16 cellular contexts compared by ENCODE assay signal in genomic region chr10:2120781-2121180, GRCh38.
"Had no signal": no experiment of that assay in that cellular context is flagged by ENCODE, and none has a peak within 500 bp of the region (broad histone marks: within the 10 kb centered on the region; RNA-seq: fewer than 3 reads in every experiment).

No MANE protein-coding gene starts in this region.

- H3K27ac Mint-ChIP-seq: activated naive CD4-positive, alpha-beta T cell treated with anti-CD3 and anti-CD28 coated beads, Interleukin-2, amount 10 ng/mL, durations not matched to agents 7 days and 5 days; naive thymus-derived CD8-positive, alpha-beta T cell; T-helper 1 cell treated with Interleukin-12 subunit alpha and Interleukin-12 subunit beta and Interleukin-4 antibody, amounts not matched to agents 30 μg/mL and 1 μg/mL, for 36 hours had no signal

- H3K36me3 Mint-ChIP-seq: activated naive CD4-positive, alpha-beta T cell treated with anti-CD3 and anti-CD28 coated beads, Interleukin-2, amount 10 ng/mL, durations not matched to agents 7 days and 5 days; naive thymus-derived CD8-positive, alpha-beta T cell had no signal

- H3K27me3 Mint-ChIP-seq: activated naive CD4-positive, alpha-beta T cell treated with anti-CD3 and anti-CD28 coated beads, Interleukin-2, amount 10 ng/mL, durations not matched to agents 7 days and 5 days had no signal

- H3K4me3 ChIP-seq: ascending aorta, gastroesophageal sphincter, heart left ventricle, tibial artery had no signal

- H3K9me3 Mint-ChIP-seq: activated naive CD4-positive, alpha-beta T cell treated with anti-CD3 and anti-CD28 coated beads, Interleukin-2, amount 10 ng/mL, durations not matched to agents 7 days and 5 days; activated T-cell treated with anti-CD3 and anti-CD28 coated beads, Interleukin-2, amount 50 U/mL, for 4 hours; naive thymus-derived CD8-positive, alpha-beta T cell; T-helper 1 cell treated with Interleukin-12 subunit alpha and Interleukin-12 subunit beta and Interleukin-4 antibody, amounts not matched to agents 30 μg/mL and 1 μg/mL, for 36 hours had no signal

- H3K27me3 ChIP-seq: ascending aorta, tibial artery had no signal

- H3K4me3 Mint-ChIP-seq: activated naive CD4-positive, alpha-beta T cell treated with anti-CD3 and anti-CD28 coated beads, Interleukin-2, amount 10 ng/mL, durations not matched to agents 7 days and 5 days; activated T-cell treated with anti-CD3 and anti-CD28 coated beads, Interleukin-2, amount 50 U/mL, for 4 hours; naive thymus-derived CD8-positive, alpha-beta T cell; T-helper 1 cell treated with Interleukin-12 subunit alpha and Interleukin-12 subunit beta and Interleukin-4 antibody, amounts not matched to agents 30 μg/mL and 1 μg/mL, for 36 hours had no signal

- H3K4me1 Mint-ChIP-seq: activated naive CD4-positive, alpha-beta T cell treated with anti-CD3 and anti-CD28 coated beads, Interleukin-2, amount 10 ng/mL, durations not matched to agents 7 days and 5 days; naive thymus-derived CD8-positive, alpha-beta T cell had no signal

- H3K9me3 ChIP-seq: ascending aorta had no signal

- ATAC-seq: activated CD4-positive, CD25-positive, alpha-beta regulatory T cell treated with anti-CD3 and anti-CD28 coated beads, Interleukin-2, amount 50 U/mL, for 24 hours; activated T-cell treated with anti-CD3 and anti-CD28 coated beads, Interleukin-2, amount 50 U/mL, for 4 hours; gastroesophageal sphincter; heart left ventricle; naive thymus-derived CD8-positive, alpha-beta T cell had no signal

- H3K36me3 ChIP-seq: ascending aorta, gastroesophageal sphincter, heart left ventricle, tibial artery had no signal

- H3K27ac ChIP-seq: ascending aorta, gastroesophageal sphincter, heart left ventricle, tibial artery had no signal

- H3K4me1 ChIP-seq: ascending aorta, gastroesophageal sphincter, heart left ventricle, tibial artery had no signal

- DNase-seq: activated CD4-positive, alpha-beta T cell treated with anti-CD3 and anti-CD28 coated beads, Interleukin-2, amount 50 U/mL, for 1 hour; activated CD8-positive, alpha-beta memory T cell treated with anti-CD3 and anti-CD28 coated beads, Interleukin-2, amount 50 U/mL, for 4 hours; activated naive CD4-positive, alpha-beta T cell treated with anti-CD3 and anti-CD28 coated beads, Interleukin-2, amount 10 ng/mL, durations not matched to agents 7 days and 5 days; activated T-cell treated with anti-CD3 and anti-CD28 coated beads, Interleukin-2, amount 50 U/mL, for 4 hours; cerebellar nuclear complex; cortex of kidney; heart left ventricle; kidney glomerular epithelial cell; naive thymus-derived CD8-positive, alpha-beta T cell; posterior cingulate gyrus; stimulated activated naive CD4-positive, alpha-beta T cell treated with Interleukin-2 at 50 U/mL for 16 hours; tibial artery had no signal
